ENCODE assay signal across 14 cellular contexts in the genomic region with DNA sequence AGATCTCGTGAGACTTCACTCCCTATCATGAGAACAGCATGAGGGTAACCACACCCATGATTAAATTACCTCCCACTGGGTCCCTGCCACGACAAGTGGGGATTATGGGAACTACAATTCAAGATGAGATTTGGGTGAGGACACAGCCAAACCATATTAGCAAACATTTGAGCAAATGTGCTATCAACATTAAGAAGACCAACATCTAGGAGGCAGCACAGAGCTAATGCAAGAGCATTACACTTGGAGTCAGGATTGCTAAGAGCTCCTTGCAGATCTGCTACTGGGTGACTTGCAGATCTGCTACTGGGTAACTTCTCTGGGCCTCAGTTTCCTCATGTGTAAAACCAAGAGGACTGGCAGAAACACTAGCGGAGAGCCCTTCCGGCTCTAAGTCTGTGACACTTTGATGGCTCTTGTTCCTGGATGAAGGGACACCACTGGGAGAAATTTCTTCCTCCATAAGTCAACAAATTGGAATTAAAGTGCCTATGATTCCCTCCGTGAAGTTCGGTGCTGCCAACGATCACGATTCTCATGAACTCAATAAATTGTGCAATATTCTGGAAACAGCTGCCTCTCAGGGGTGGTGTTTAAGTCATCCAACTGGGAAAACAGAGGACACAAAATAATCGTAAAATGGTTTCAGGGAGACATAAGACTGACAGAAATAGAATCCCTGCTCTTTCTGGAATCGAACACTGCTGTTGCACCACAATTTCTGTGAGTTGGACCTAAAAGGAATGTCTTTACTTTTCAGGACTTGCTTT.
A peak's percentile ranks its signal among the peaks of the same experiment; 100 is the strongest.
DNase-seq lines count a peak whose midpoint lies in the region; ATAC-seq and TF ChIP-seq lines count a peak whose summit lies in the region.
"Had no signal": no experiment of that assay in that cellular context is flagged by ENCODE, and none has a peak within 500 bp of the region (broad histone marks: within the 10 kb centered on the region; RNA-seq: fewer than 3 reads in every experiment).

No MANE protein-coding gene starts in this region.

- H3K9ac ChIP-seq in Karpas-422 (ENCODE audit: low read length) (no peak overlapping the region), fibroblast of lung (ENCODE audit: insufficient read depth, low read length) (no peak overlapping the region), trophoblast cell (ENCODE audit: low read length) (no peak overlapping the region)

- WGBS in trophoblast cell (ENCODE audit: extremely low coverage, insufficient coverage, insufficient read length) = no CpG with 5 or more reads among the region's 10 CpGs
- 76 to 80% methylated on average over 10 of the region's 10 CpGs for WGBS in thyroid gland, 2 donors

- no peak overlapping the region for H4K8ac ChIP-seq in trophoblast cell (ENCODE audit: low read depth, low read length)

- H3K4me3 ChIP-seq in Karpas-422 (ENCODE audit: low read length) (no peak overlapping the region), fibroblast of lung (replicated peaks in 1 of 4; ENCODE audit: control extremely low read depth in 1 of 4, insufficient read depth in 1 of 4, low read depth in 3 of 4, low read length in 4 of 4) (no peak overlapping the region), trophoblast cell (ENCODE audit: low read depth, low read length) (no peak overlapping the region), thyroid gland (replicated peaks in 1 of 3) (no peak overlapping the region)

- DNase-seq in ELR (ENCODE audit: low read depth) (peak; percentile 22), Karpas-422 (peak; percentile 74), fibroblast of lung (ENCODE audit: low read depth in 2 of 2) (peak in 1 of 2 donors; percentile 75), trophoblast cell (no peak), thyroid gland (no peak), UCSD-AML1 (lab: John Stamatoyannopoulos, UW; ENCODE audit: unreplicated experiment) (no peak)
- DNase-seq in T-helper 2 cell treated with Interferon-gamma antibody and Interleukin-4, amounts not matched to agents 5 μg/mL and 100 μg/mL, for 36 hours (ENCODE audit: low spot score) = no peak
- DNase-seq: activated naive CD4-positive, alpha-beta T cell treated with anti-CD3 and anti-CD28 coated beads for 36 hours; caudate nucleus; CD4-positive, alpha-beta T cell; stimulated activated CD4-positive, alpha-beta T cell treated with anti-CD3 and anti-CD28 coated beads, Interleukin-4, amount 100 ng/mL, for 1 hour had no signal

- H2AFZ ChIP-seq in Karpas-422 (ENCODE audit: low read length) (no peak overlapping the region), fibroblast of lung (ENCODE audit: low read length) (no peak overlapping the region), trophoblast cell (ENCODE audit: insufficient read depth, low read length, poor library complexity) (no peak overlapping the region)

- peaks cover 1% of the 10 kb centered on the region for H3K4me1 Mint-ChIP-seq in T-helper 2 cell treated with Interferon-gamma antibody and Interleukin-4, amounts not matched to agents 5 μg/mL and 100 μg/mL, for 36 hours (ENCODE audit: low read depth)

- H3K79me1 ChIP-seq in trophoblast cell (ENCODE audit: low read length) = peaks cover 12% of the 10 kb centered on the region

- H2AK5ac ChIP-seq in trophoblast cell (ENCODE audit: low read length) = no peak overlapping the region

- no peak for TF ChIP-seq POLR2A in thyroid gland (IDR thresholded peaks at IDR 0.05)

- no peak overlapping the region for H3K18ac ChIP-seq in trophoblast cell (ENCODE audit: low read length)

- H3K4me2 ChIP-seq in Karpas-422 (ENCODE audit: low read depth, low read length, poor library complexity, severe bottlenecking) (no peak overlapping the region), fibroblast of lung (ENCODE audit: extremely low read depth, insufficient read depth, low read length) (peak overlapping the region; percentile 13), trophoblast cell (ENCODE audit: low read length) (no peak overlapping the region)

- H3K36me3 ChIP-seq in Karpas-422 (ENCODE audit: insufficient read depth, low read length) = no peaks in the 10 kb centered on the region
- no peaks in the 10 kb centered on the region for H3K36me3 ChIP-seq in fibroblast of lung (ENCODE audit: control insufficient read depth, insufficient read depth, low read length)
- H3K36me3 ChIP-seq in trophoblast cell (ENCODE audit: control insufficient read depth in 1 of 2, insufficient read depth in 2 of 2, low read length in 2 of 2) = no peaks in the 10 kb centered on the region
- no peaks in the 10 kb centered on the region for H3K36me3 ChIP-seq in thyroid gland

- no peak overlapping the region for H3K14ac ChIP-seq in trophoblast cell (ENCODE audit: low read length)

- no peak overlapping the region for H4K12ac ChIP-seq in trophoblast cell (ENCODE audit: low read depth, low read length)

- H2BK12ac ChIP-seq in trophoblast cell (ENCODE audit: low read length) = peak overlapping the region; percentile 52

- H3K27ac Mint-ChIP-seq in T-helper 2 cell treated with Interferon-gamma antibody and Interleukin-4, amounts not matched to agents 5 μg/mL and 100 μg/mL, for 36 hours = no peak overlapping the region
- H3K27ac Mint-ChIP-seq: activated naive CD4-positive, alpha-beta T cell treated with anti-CD3 and anti-CD28 coated beads for 36 hours; CD4-positive, alpha-beta T cell; stimulated activated memory B cell treated with anti-CD40 and anti-IgM and Interleukin-4, amounts not matched to agents 10 μg/mL and 1 μg/mL and 100 μg/mL, for 72 hours had no signal

- H4K91ac ChIP-seq in trophoblast cell (ENCODE audit: low read depth, low read length) = peak overlapping the region; percentile 33

- no peaks in the 10 kb centered on the region for H4K20me1 ChIP-seq in Karpas-422 (ENCODE audit: insufficient read depth, low read depth, low read length)
- H4K20me1 ChIP-seq in fibroblast of lung (ENCODE audit: control insufficient read depth, extremely low read depth, insufficient read depth, low read length) = no peaks in the 10 kb centered on the region

- H3K79me2 ChIP-seq in Karpas-422 (ENCODE audit: low read length) (no peaks in the 10 kb centered on the region), fibroblast of lung (ENCODE audit: control insufficient read depth, insufficient read depth, low read length) (no peaks in the 10 kb centered on the region), trophoblast cell (ENCODE audit: control insufficient read depth, insufficient read depth, low read length, poor library complexity) (no peaks in the 10 kb centered on the region)

- peak; percentile 7 to 19 for TF ChIP-seq CTCF in fibroblast of lung (conservative IDR thresholded peaks at IDR 0.05 in 1 of 2, IDR thresholded peaks at IDR 0.05 in 1 of 2; ENCODE audit: low read depth in 1 of 2, low read length in 2 of 2)
- no peak for TF ChIP-seq CTCF in thyroid gland (IDR thresholded peaks at IDR 0.05)

- H3K4me3 Mint-ChIP-seq in T-helper 2 cell treated with Interferon-gamma antibody and Interleukin-4, amounts not matched to agents 5 μg/mL and 100 μg/mL, for 36 hours = no peak overlapping the region
- H3K4me3 Mint-ChIP-seq: activated naive CD4-positive, alpha-beta T cell treated with anti-CD3 and anti-CD28 coated beads for 36 hours; CD4-positive, alpha-beta T cell; stimulated activated memory B cell treated with anti-CD40 and anti-IgM and Interleukin-4, amounts not matched to agents 10 μg/mL and 1 μg/mL and 100 μg/mL, for 72 hours had no signal

- no peaks in the 10 kb centered on the region for H3K9me2 ChIP-seq in Karpas-422 (replicated peaks; ENCODE audit: insufficient read depth, low read length)

- no peaks in the 10 kb centered on the region for H3K27me3 Mint-ChIP-seq in T-helper 2 cell treated with Interferon-gamma antibody and Interleukin-4, amounts not matched to agents 5 μg/mL and 100 μg/mL, for 36 hours (ENCODE audit: low read depth)
- H3K27me3 Mint-ChIP-seq: CD4-positive, alpha-beta T cell; stimulated activated memory B cell treated with anti-CD40 and anti-IgM and Interleukin-4, amounts not matched to agents 10 μg/mL and 1 μg/mL and 100 μg/mL, for 72 hours had no signal

- H3K27me3 ChIP-seq in Karpas-422 (ENCODE audit: low read length) (no peaks in the 10 kb centered on the region), fibroblast of lung (ENCODE audit: control insufficient read depth, insufficient read depth, low read length) (no peaks in the 10 kb centered on the region), trophoblast cell (ENCODE audit: insufficient read depth, low read length) (no peaks in the 10 kb centered on the region), thyroid gland (no peaks in the 10 kb centered on the region)

- H3K9me3 ChIP-seq in Karpas-422 (ENCODE audit: low read length) (no peaks in the 10 kb centered on the region), fibroblast of lung (ENCODE audit: control insufficient read depth, insufficient read depth, low read depth, low read length) (no peaks in the 10 kb centered on the region), trophoblast cell (ENCODE audit: insufficient read depth, low read depth, low read length) (no peaks in the 10 kb centered on the region), thyroid gland (no peaks in the 10 kb centered on the region)

- H3K23ac ChIP-seq in trophoblast cell (ENCODE audit: low read length) = no peak overlapping the region

- intact Hi-C loops in thyroid gland (cut with DNase I) = no loop called here

- H2BK5ac ChIP-seq in trophoblast cell (ENCODE audit: low read depth, low read length, poor library complexity) = no peak overlapping the region

- H3K4me1 ChIP-seq in Karpas-422 (ENCODE audit: low read length) (peaks cover 8% of the 10 kb centered on the region), fibroblast of lung (ENCODE audit: control insufficient read depth, extremely low read depth, insufficient read depth, low read length) (no peaks in the 10 kb centered on the region), trophoblast cell (ENCODE audit: control insufficient read depth in 1 of 2, insufficient read depth in 2 of 2, low read length in 2 of 2) (peaks cover 9 to 12% of the 10 kb centered on the region in 2 experiments), thyroid gland (no peaks in the 10 kb centered on the region)

- ATAC-seq in HG02970 (IDR thresholded peaks at IDR 0.05; ENCODE audit: low FRiP score, unreplicated experiment) = no peak
- ATAC-seq: stimulated activated memory B cell treated with anti-CD40 and anti-IgM and Interleukin-4, amounts not matched to agents 10 μg/mL and 1 μg/mL and 100 μg/mL, for 72 hours had no signal

- no peaks in the 10 kb centered on the region for H3K36me3 Mint-ChIP-seq in T-helper 2 cell treated with Interferon-gamma antibody and Interleukin-4, amounts not matched to agents 5 μg/mL and 100 μg/mL, for 36 hours (ENCODE audit: low read depth)
- H3K36me3 Mint-ChIP-seq: stimulated activated memory B cell treated with anti-CD40 and anti-IgM and Interleukin-4, amounts not matched to agents 10 μg/mL and 1 μg/mL and 100 μg/mL, for 72 hours had no signal

- H3K27ac ChIP-seq in Karpas-422 (ENCODE audit: low read length) (no peak overlapping the region), fibroblast of lung (ENCODE audit: insufficient read depth, low read length) (no peak overlapping the region), trophoblast cell (ENCODE audit: low read depth, low read length) (no peak overlapping the region), thyroid gland (no peak overlapping the region)
- H3K27ac ChIP-seq: epithelial cell of prostate had no signal

- H2BK120ac ChIP-seq in trophoblast cell (ENCODE audit: insufficient read depth, low read length, poor library complexity) = peak overlapping the region; percentile 50

- no peak overlapping the region for H3K4ac ChIP-seq in trophoblast cell (ENCODE audit: low read depth, low read length)

- H3K9me3 Mint-ChIP-seq in T-helper 2 cell treated with Interferon-gamma antibody and Interleukin-4, amounts not matched to agents 5 μg/mL and 100 μg/mL, for 36 hours = no peaks in the 10 kb centered on the region
- H3K9me3 Mint-ChIP-seq: activated naive CD4-positive, alpha-beta T cell treated with anti-CD3 and anti-CD28 coated beads for 36 hours; CD4-positive, alpha-beta T cell had no signal

Comparison
In these comparisons a context has a peak if more than half of its experiments do, and no peak if none do; other contexts are left out.
1. DNase-seq: peak in ELR (single experiment) and Karpas-422 (single experiment); none in trophoblast cell (0 of 2), thyroid gland (0 of 2), T-helper 2 cell treated with Interferon-gamma antibody and Interleukin-4, amounts not matched to agents 5 μg/mL and 100 μg/mL, for 36 hours (single experiment) and UCSD-AML1 (single experiment).
2. CTCF ChIP-seq: peak in fibroblast of lung (2 of 2); none in thyroid gland (0 of 6).